Comparison of ENCODE assay signal across 8 cellular contexts in genomic region chr9:133169687-133170086, GRCh38. TPM values are rescaled to one million over a fixed set of nuclear protein-coding genes. Genes with fewer than 3 reads are reported as not detected.
"Had no signal": no experiment of that assay in that cellular context is flagged by ENCODE, and none has a peak within 500 bp of the region (broad histone marks: within the 10 kb centered on the region; RNA-seq: fewer than 3 reads in every experiment).

No MANE protein-coding gene starts in this region.

RNA-seq across cellular contexts. Expression of gene GBGT1, which starts 6.0 kb away (rescaled TPM):
- total RNA-seq: SK-MEL-5 had no signal

RNA-seq across cellular contexts. Expression of gene OBP2B, which starts 39.4 kb away (rescaled TPM):
- total RNA-seq: M059J, NCI-H460, OCI-LY7, PC-9, Right ventricle myocardium inferior, RPMI7951, SJCRH30, SK-MEL-5 had no signal
